In genomic region chr6:74785236-74785635, GRCh38 we compare ENCODE assay signal across 18 cellular contexts.
"Had no signal": no experiment of that assay in that cellular context is flagged by ENCODE, and none has a peak within 500 bp of the region (broad histone marks: within the 10 kb centered on the region; RNA-seq: fewer than 3 reads in every experiment).

No MANE protein-coding gene starts in this region.

- H3K4me1 Mint-ChIP-seq: activated CD4-positive, alpha-beta T cell treated with anti-CD3 and anti-CD28 coated beads, Interleukin-2, amount 10 ng/mL, durations not matched to agents 24 days and 14 days; immature natural killer cell had no signal

- H3K9me3 Mint-ChIP-seq: activated CD4-positive, alpha-beta T cell treated with anti-CD3 and anti-CD28 coated beads, Interleukin-2, amount 10 ng/mL, durations not matched to agents 24 days and 14 days had no signal

- H3K36me3 ChIP-seq: cardiac muscle cell, colonic mucosa, ovary, thoracic aorta had no signal

- H3K27me3 ChIP-seq: cardiac muscle cell, colonic mucosa, ovary had no signal

- H3K36me3 Mint-ChIP-seq: immature natural killer cell had no signal

- H3K27ac Mint-ChIP-seq: activated CD4-positive, alpha-beta T cell treated with anti-CD3 and anti-CD28 coated beads, Interleukin-2, amount 10 ng/mL, durations not matched to agents 24 days and 14 days; activated CD8-positive, alpha-beta T cell treated with anti-CD3 and anti-CD28 coated beads, Interleukin-2, amount 10 ng/mL, durations not matched to agents 7 days and 5 days; activated naive CD4-positive, alpha-beta T cell treated with anti-CD3 and anti-CD28 coated beads, Interleukin-2, amount 50 U/mL, for 72 hours; activated T-cell treated with anti-CD3 and anti-CD28 coated beads, Interleukin-2, amount 50 U/mL, for 72 hours; immature natural killer cell; T-helper 2 cell treated with Interferon-gamma antibody and Interleukin-4, amounts not matched to agents 5 μg/mL and 100 μg/mL, for 36 hours had no signal

- H3K4me3 ChIP-seq: cardiac muscle cell, colonic mucosa, ovary, thoracic aorta had no signal

- DNase-seq: activated CD4-positive, alpha-beta T cell treated with anti-CD3 and anti-CD28 coated beads, Interleukin-2, amount 10 ng/mL, durations not matched to agents 24 days and 14 days; activated CD4-positive, CD25-positive, alpha-beta regulatory T cell; activated CD8-positive, alpha-beta memory T cell treated with anti-CD3 and anti-CD28 coated beads, Interleukin-2, amount 50 U/mL, for 48 hours; activated CD8-positive, alpha-beta T cell treated with anti-CD3 and anti-CD28 coated beads, Interleukin-2, amount 10 ng/mL, durations not matched to agents 7 days and 5 days; activated gamma-delta T cell; activated T-cell treated with anti-CD3 and anti-CD28 coated beads, Interleukin-2, amount 50 U/mL, for 72 hours; amniotic stem cell; colonic mucosa; head of caudate nucleus; immature natural killer cell; ovary; stimulated activated CD4-positive, alpha-beta T cell treated with anti-CD3 and anti-CD28 coated beads, Interleukin-12 subunit alpha, Interleukin-12 subunit beta, amount 100 ng/mL, for 4 hours; stimulated activated CD4-positive, alpha-beta T cell treated with anti-CD3 and anti-CD28 coated beads, Interleukin-2, amount 100 ng/mL, for 24 hours had no signal

- ATAC-seq: activated CD8-positive, alpha-beta T cell treated with anti-CD3 and anti-CD28 coated beads, Interleukin-2, amount 10 ng/mL, durations not matched to agents 7 days and 5 days; activated naive CD4-positive, alpha-beta T cell treated with anti-CD3 and anti-CD28 coated beads, Interleukin-2, amount 50 U/mL, for 72 hours; activated T-cell treated with anti-CD3 and anti-CD28 coated beads, Interleukin-2, amount 50 U/mL, for 72 hours had no signal

- H3K9me3 ChIP-seq: colonic mucosa, ovary, thoracic aorta had no signal

- FAIRE-seq: frontal cortex had no signal

- H3K27ac ChIP-seq: cardiac muscle cell, colonic mucosa, ovary, thoracic aorta had no signal

- H3K4me3 Mint-ChIP-seq: activated CD4-positive, alpha-beta T cell treated with anti-CD3 and anti-CD28 coated beads, Interleukin-2, amount 10 ng/mL, durations not matched to agents 24 days and 14 days; activated CD8-positive, alpha-beta T cell treated with anti-CD3 and anti-CD28 coated beads, Interleukin-2, amount 10 ng/mL, durations not matched to agents 7 days and 5 days; activated T-cell treated with anti-CD3 and anti-CD28 coated beads, Interleukin-2, amount 50 U/mL, for 72 hours; immature natural killer cell; T-helper 2 cell treated with Interferon-gamma antibody and Interleukin-4, amounts not matched to agents 5 μg/mL and 100 μg/mL, for 36 hours had no signal

- H3K4me1 ChIP-seq: colonic mucosa had no signal

- H3K27me3 Mint-ChIP-seq: activated CD4-positive, alpha-beta T cell treated with anti-CD3 and anti-CD28 coated beads, Interleukin-2, amount 10 ng/mL, durations not matched to agents 24 days and 14 days had no signal
